8 cellular contexts compared by ENCODE assay signal in the genomic region with DNA sequence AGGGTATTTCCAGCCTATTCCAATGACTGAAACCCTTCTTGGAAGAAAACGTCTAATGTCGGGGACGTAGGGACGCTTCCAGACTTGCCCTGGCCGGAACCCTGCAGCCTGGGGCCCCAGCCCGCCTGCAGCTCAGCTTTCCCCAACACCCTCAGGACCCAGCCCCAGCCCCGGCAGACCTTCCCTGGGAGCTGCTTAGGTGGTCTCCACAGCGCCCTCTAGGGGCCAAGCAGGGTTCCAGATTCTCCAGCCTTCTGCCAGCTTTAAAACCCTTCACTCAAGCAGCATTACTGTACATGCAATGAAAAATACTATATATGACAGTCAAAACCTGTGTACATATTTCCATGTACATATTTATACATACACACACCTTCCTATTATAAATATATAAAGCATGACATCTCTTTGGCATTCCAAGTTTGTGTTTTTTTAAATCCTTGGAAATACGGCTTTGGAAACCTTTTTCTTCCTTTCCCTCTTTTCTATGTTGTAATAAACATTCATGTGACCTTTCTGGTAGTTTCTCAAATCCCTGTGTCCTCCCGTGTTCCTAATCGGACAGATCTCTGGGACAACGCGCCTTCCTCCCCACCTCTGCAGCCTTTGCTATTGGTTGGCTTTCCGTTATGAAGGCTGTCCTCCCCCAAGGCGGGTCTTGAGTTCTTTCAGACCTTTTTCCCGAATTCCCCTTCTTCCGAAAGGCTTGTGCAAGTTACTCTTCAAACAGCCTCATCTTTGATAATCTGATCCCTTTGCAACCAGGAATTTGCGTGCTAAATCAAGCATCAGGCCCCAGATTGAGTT.
A peak's percentile ranks its signal among the peaks of the same experiment; 100 is the strongest.
DNase-seq lines count a peak whose midpoint lies in the region; ATAC-seq and TF ChIP-seq lines count a peak whose summit lies in the region.

No MANE protein-coding gene starts in this region.

- TF ChIP-seq CTCF in GM12865 (IDR thresholded peaks at IDR 0.05; ENCODE audit: insufficient read depth, low read depth, low read length, missing control alignments) (peak; percentile 89), RWPE1 (conservative IDR thresholded peaks at IDR 0.05; ENCODE audit: low read depth) (peak; percentile 73), progenitor cell of endocrine pancreas (IDR thresholded peaks at IDR 0.05; ENCODE audit: unreplicated experiment) (peak; percentile 95)

- no peak overlapping the region for H3K4me3 Mint-ChIP-seq in progenitor cell of endocrine pancreas (ENCODE audit: low read depth)

- no peak overlapping the region for H3K4me3 ChIP-seq in GM12865 (ENCODE audit: low read depth, low read length)

- no peaks in the 10 kb centered on the region for H3K36me3 Mint-ChIP-seq in progenitor cell of endocrine pancreas (ENCODE audit: insufficient read depth)

- CTCF ChIA-PET in RWPE1 (lab: Yijun Ruan, JAX) = interaction anchor here (0.6 to 1.8 kb wide), 20 partner anchors 8 to 275 kb away, joined by 3 to 9 read pairs (median 4); a partner anchor contains a TSS

- POLR2A ChIA-PET in RWPE1 (lab: Yijun Ruan, JAX; ENCODE audit: low non-redundant PET) = no interaction called here

- H3K4me1 Mint-ChIP-seq in progenitor cell of endocrine pancreas (ENCODE audit: low read depth) = no peaks in the 10 kb centered on the region

- H3K27ac Mint-ChIP-seq in progenitor cell of endocrine pancreas = no peak overlapping the region

- DNase-seq in GM12865 (ENCODE audit: low read depth) = peak; percentile 81
- DNase-seq in HuH-7.5 (ENCODE audit: low spot score) = peak; percentile 67
- peak; percentile 66 for DNase-seq in RWPE1 (ENCODE audit: low spot score)
- peak; percentile 38 for DNase-seq in activated T-helper 9 cell treated with anti-CD3 and anti-CD28 coated beads, Interleukin-2, amount 50 U/mL, for 16 hours (ENCODE audit: low read depth)
- peak; percentile 85 for DNase-seq in germinal center (ENCODE audit: low spot score)
- peak; percentile 67 for DNase-seq in progenitor cell of endocrine pancreas (ENCODE audit: low spot score, unreplicated experiment)
- no peak for DNase-seq in dedifferentiated amniotic fluid mesenchymal stem cell (ENCODE audit: extremely low spot score)

- H3K27ac ChIP-seq in RWPE1 = no peak overlapping the region

- ATAC-seq in HG03175 (IDR thresholded peaks at IDR 0.05; ENCODE audit: unreplicated experiment) = no peak

- peaks cover 15% of the 10 kb centered on the region for H3K27me3 Mint-ChIP-seq in progenitor cell of endocrine pancreas

- H3K9me3 Mint-ChIP-seq in progenitor cell of endocrine pancreas (ENCODE audit: low read depth) = peaks cover under 1% of the 10 kb centered on the region
